Comparison of ENCODE assay signal across 8 cellular contexts in the genomic region with DNA sequence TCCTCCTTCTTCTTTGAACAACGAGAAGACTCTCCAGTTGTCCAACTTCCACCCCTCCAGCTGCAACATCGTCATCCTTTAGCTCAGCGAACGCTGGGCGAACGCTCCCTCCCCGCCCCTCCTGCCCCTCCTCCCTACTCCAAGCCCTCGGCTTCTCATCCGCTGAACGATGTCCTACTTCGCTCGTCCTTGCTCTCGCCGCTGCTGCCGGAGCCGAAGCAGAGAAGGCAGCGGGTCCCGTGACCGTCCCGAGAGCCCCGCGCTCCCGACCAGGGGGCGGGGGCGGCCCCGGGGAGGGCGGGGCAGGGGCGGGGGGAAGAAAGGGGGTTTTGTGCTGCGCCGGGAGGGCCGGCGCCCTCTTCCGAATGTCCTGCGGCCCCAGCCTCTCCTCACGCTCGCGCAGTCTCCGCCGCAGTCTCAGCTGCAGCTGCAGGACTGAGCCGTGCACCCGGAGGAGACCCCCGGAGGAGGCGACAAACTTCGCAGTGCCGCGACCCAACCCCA. TPM values are rescaled to one million over a fixed set of nuclear protein-coding genes. Genes with fewer than 3 reads are reported as not detected.
DNase-seq lines count a peak whose midpoint lies in the region; ATAC-seq lines count a peak whose summit lies in the region.

A gene with protein sequence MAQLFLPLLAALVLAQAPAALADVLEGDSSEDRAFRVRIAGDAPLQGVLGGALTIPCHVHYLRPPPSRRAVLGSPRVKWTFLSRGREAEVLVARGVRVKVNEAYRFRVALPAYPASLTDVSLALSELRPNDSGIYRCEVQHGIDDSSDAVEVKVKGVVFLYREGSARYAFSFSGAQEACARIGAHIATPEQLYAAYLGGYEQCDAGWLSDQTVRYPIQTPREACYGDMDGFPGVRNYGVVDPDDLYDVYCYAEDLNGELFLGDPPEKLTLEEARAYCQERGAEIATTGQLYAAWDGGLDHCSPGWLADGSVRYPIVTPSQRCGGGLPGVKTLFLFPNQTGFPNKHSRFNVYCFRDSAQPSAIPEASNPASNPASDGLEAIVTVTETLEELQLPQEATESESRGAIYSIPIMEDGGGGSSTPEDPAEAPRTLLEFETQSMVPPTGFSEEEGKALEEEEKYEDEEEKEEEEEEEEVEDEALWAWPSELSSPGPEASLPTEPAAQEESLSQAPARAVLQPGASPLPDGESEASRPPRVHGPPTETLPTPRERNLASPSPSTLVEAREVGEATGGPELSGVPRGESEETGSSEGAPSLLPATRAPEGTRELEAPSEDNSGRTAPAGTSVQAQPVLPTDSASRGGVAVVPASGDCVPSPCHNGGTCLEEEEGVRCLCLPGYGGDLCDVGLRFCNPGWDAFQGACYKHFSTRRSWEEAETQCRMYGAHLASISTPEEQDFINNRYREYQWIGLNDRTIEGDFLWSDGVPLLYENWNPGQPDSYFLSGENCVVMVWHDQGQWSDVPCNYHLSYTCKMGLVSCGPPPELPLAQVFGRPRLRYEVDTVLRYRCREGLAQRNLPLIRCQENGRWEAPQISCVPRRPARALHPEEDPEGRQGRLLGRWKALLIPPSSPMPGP (plus strand): TSS at position 357 of the 504 bp plus-strand sequence. CDS start 3,938 bp downstream, outside the sequence.

- no peaks in the 10 kb centered on the region for H3K9me3 Mint-ChIP-seq in activated CD4-positive, alpha-beta T cell treated with anti-CD3 and anti-CD28 coated beads, Interleukin-2, amount 10 ng/mL, durations not matched to agents 24 days and 14 days
- H3K9me3 Mint-ChIP-seq in activated naive CD8-positive, alpha-beta T cell treated with anti-CD3 and anti-CD28 coated beads, Interleukin-2, amount 50 U/mL, for 24 hours = no peaks in the 10 kb centered on the region

- H3K27me3 ChIP-seq in iPS-20b (ENCODE audit: insufficient read depth, low read length) = peaks cover 97% of the 10 kb centered on the region

- H3K4me3 ChIP-seq in iPS-20b (ENCODE audit: low read length) = peak within 1 kb of the TSS; percentile 77

- no peaks in the 10 kb centered on the region for H3K36me3 ChIP-seq in iPS-20b (ENCODE audit: insufficient read depth, low read depth, low read length)

- DNase-seq in activated CD4-positive, alpha-beta T cell treated with anti-CD3 and anti-CD28 coated beads, Interleukin-2, amount 10 ng/mL, durations not matched to agents 24 days and 14 days = peak; percentile 69
- no peak for DNase-seq in activated CD4-positive, alpha-beta T cell treated with anti-CD3 and anti-CD28 coated beads for 1 hour
- DNase-seq in activated naive CD8-positive, alpha-beta T cell treated with anti-CD3 and anti-CD28 coated beads, Interleukin-2, amount 50 U/mL, for 24 hours = peak; percentile 23
- peak; percentile 28 for DNase-seq in stimulated activated naive CD8-positive, alpha-beta T cell treated with anti-CD3 and anti-CD28 coated beads, Interleukin-15, Interleukin-2, amounts not matched to agents 100 U/mL and 50 U/mL, for 24 hours
- DNase-seq in activated gamma-delta T cell treated with Interleukin-2 at 50 U/mL for 16 hours = no peak
- DNase-seq in mucosa of gallbladder (ENCODE audit: low spot score) = no peak

- no peak within 1 kb of the TSS; the same call in 1 of the 2 replicates for H3K9ac ChIP-seq in iPS-20b (ENCODE audit: low read depth, low read length)

- no peaks in the 10 kb centered on the region for H3K9me3 ChIP-seq in iPS-20b (ENCODE audit: insufficient read depth, low read depth, low read length)

- H3K4me1 ChIP-seq in iPS-20b (ENCODE audit: insufficient read depth, low read length) = no peaks in the 10 kb centered on the region

- no peaks in the 10 kb centered on the region for H3K36me3 Mint-ChIP-seq in activated CD4-positive, alpha-beta T cell treated with anti-CD3 and anti-CD28 coated beads, Interleukin-2, amount 10 ng/mL, durations not matched to agents 24 days and 14 days (ENCODE audit: low read depth)
- H3K36me3 Mint-ChIP-seq in activated naive CD8-positive, alpha-beta T cell treated with anti-CD3 and anti-CD28 coated beads, Interleukin-2, amount 50 U/mL, for 24 hours (ENCODE audit: low read depth) = no peaks in the 10 kb centered on the region

- H3K4me3 Mint-ChIP-seq in activated CD4-positive, alpha-beta T cell treated with anti-CD3 and anti-CD28 coated beads, Interleukin-2, amount 10 ng/mL, durations not matched to agents 24 days and 14 days = peak within 1 kb of the TSS; percentile 73
- peak within 1 kb of the TSS; percentile 35 for H3K4me3 Mint-ChIP-seq in activated naive CD8-positive, alpha-beta T cell treated with anti-CD3 and anti-CD28 coated beads, Interleukin-2, amount 50 U/mL, for 24 hours

- H3K4me1 Mint-ChIP-seq in activated CD4-positive, alpha-beta T cell treated with anti-CD3 and anti-CD28 coated beads, Interleukin-2, amount 10 ng/mL, durations not matched to agents 24 days and 14 days = peaks cover 26% of the 10 kb centered on the region
- peaks cover 22% of the 10 kb centered on the region for H3K4me1 Mint-ChIP-seq in activated naive CD8-positive, alpha-beta T cell treated with anti-CD3 and anti-CD28 coated beads, Interleukin-2, amount 50 U/mL, for 24 hours

- H3K27me3 Mint-ChIP-seq in activated CD4-positive, alpha-beta T cell treated with anti-CD3 and anti-CD28 coated beads, Interleukin-2, amount 10 ng/mL, durations not matched to agents 24 days and 14 days = peaks cover 74% of the 10 kb centered on the region
- H3K27me3 Mint-ChIP-seq in activated naive CD8-positive, alpha-beta T cell treated with anti-CD3 and anti-CD28 coated beads, Interleukin-2, amount 50 U/mL, for 24 hours = peaks cover 79% of the 10 kb centered on the region

- no peak within 1 kb of the TSS for H3K27ac ChIP-seq in iPS-20b (ENCODE audit: low read length)

- no peak for ATAC-seq in activated naive CD8-positive, alpha-beta T cell treated with anti-CD3 and anti-CD28 coated beads, Interleukin-2, amount 50 U/mL, for 24 hours
- ATAC-seq in stimulated activated naive CD8-positive, alpha-beta T cell treated with anti-CD3 and anti-CD28 coated beads, Interleukin-15, Interleukin-2, amounts not matched to agents 100 U/mL and 50 U/mL, for 24 hours = peak; percentile 13
- no peak for ATAC-seq in HG02981 (IDR thresholded peaks at IDR 0.05; ENCODE audit: unreplicated experiment)

- intact Hi-C loops in activated CD4-positive, alpha-beta T cell treated with anti-CD3 and anti-CD28 coated beads, Interleukin-2, amount 10 ng/mL, durations not matched to agents 24 days and 14 days (cut with micrococcal nuclease) = loop anchor here (1.0 kb wide), 1 partner anchor 15 kb away; no protein-coding TSS in a partner anchor

- no peak within 1 kb of the TSS for H3K27ac Mint-ChIP-seq in activated CD4-positive, alpha-beta T cell treated with anti-CD3 and anti-CD28 coated beads, Interleukin-2, amount 10 ng/mL, durations not matched to agents 24 days and 14 days
- H3K27ac Mint-ChIP-seq in activated naive CD8-positive, alpha-beta T cell treated with anti-CD3 and anti-CD28 coated beads, Interleukin-2, amount 50 U/mL, for 24 hours = no peak within 1 kb of the TSS

RNA-seq across cellular contexts. Expression of the gene that starts here (rescaled TPM):
- not detected in 2 replicates for total RNA-seq in activated CD4-positive, alpha-beta T cell treated with anti-CD3 and anti-CD28 coated beads, Interleukin-2, amount 10 ng/mL, durations not matched to agents 24 days and 14 days
- 0.52 TPM for total RNA-seq in mucosa of gallbladder

Comparison
In these comparisons a context has a peak if more than half of its experiments do, and no peak if none do; other contexts are left out.
1. Peak in DNase-seq in activated CD4-positive, alpha-beta T cell treated with anti-CD3 and anti-CD28 coated beads, Interleukin-2, amount 10 ng/mL, durations not matched to agents 24 days and 14 days; RNA of the gene not detected or under 1 TPM.
2. DNase-seq: peak in activated naive CD8-positive, alpha-beta T cell treated with anti-CD3 and anti-CD28 coated beads, Interleukin-2, amount 50 U/mL, for 24 hours (single experiment) and stimulated activated naive CD8-positive, alpha-beta T cell treated with anti-CD3 and anti-CD28 coated beads, Interleukin-15, Interleukin-2, amounts not matched to agents 100 U/mL and 50 U/mL, for 24 hours (single experiment); none in activated CD4-positive, alpha-beta T cell treated with anti-CD3 and anti-CD28 coated beads for 1 hour (single experiment), activated gamma-delta T cell treated with Interleukin-2 at 50 U/mL for 16 hours (single experiment) and mucosa of gallbladder (single experiment).